In the genomic region with DNA sequence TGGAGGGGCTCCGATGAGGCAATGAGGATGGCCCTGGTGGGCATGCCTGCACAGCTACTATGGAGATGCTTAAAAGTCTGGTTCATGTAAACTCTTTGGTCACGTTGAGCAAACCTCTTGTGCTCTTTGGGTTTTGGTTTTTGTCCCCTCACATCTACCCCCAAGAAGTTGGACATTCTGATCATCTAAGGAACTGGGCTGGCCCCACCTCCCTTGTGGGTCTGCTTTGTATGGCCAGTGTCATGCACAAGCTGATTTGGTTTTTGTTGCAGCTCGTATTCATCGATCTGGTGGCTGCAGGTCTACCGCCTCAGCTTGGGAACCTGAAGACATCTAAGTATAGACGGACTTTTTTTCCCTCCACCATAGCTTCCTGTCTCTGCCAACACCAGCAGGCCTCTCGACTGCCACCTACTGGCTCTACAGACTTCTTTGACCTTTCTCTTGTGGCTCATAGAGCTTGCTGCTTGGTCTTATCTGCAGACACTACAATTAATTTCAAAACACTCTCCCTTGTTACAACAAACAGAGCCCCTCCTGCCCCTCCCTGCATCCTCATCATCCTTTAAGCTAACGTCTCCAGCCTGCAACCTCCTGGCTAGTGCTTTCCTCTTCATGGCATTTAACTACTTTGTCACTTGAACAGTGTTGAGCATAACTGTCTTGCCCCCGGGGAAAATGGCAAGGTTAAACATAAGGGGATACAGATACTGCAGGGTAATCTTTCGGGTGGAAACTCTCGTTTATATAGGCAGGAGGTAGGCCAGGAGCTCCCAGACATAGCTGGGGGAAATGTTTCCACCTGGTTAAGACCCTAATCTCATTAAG, we compare ENCODE assay signal across 8 cellular contexts. TPM values are rescaled to one million over a fixed set of nuclear protein-coding genes. Genes with fewer than 3 reads are reported as not detected.
A peak's percentile ranks its signal among the peaks of the same experiment; 100 is the strongest.
DNase-seq lines count a peak whose midpoint lies in the region; ATAC-seq, FAIRE-seq and TF ChIP-seq lines count a peak whose summit lies in the region.

No MANE protein-coding gene starts in this region.

- ATAC-seq in GM19023 (IDR thresholded peaks at IDR 0.05; ENCODE audit: unreplicated experiment) = peak; percentile 84
- ATAC-seq in HG03175 (IDR thresholded peaks at IDR 0.05; ENCODE audit: unreplicated experiment) = peak; percentile 81
- ATAC-seq in activated B cell treated with CpG ODN at 0.5 μM for 24 hours (ENCODE audit: low read depth) = peak; percentile 98

- CTCF ChIA-PET in activated B cell treated with CpG ODN at 0.5 μM for 24 hours (lab: Charles Lee) = interaction anchor here (0.7 to 4.5 kb wide), 29 partner anchors 9 to 745 kb away, joined by 3 to 71 read pairs (median 4); a partner anchor contains a TSS

- peak overlapping the region; percentile 46 for H3K4me3 Mint-ChIP-seq in activated B cell treated with CpG ODN at 0.5 μM for 24 hours

- POLR2A ChIA-PET in activated B cell treated with CpG ODN at 0.5 μM for 24 hours (lab: Charles Lee) = interaction anchor here (0.8 to 1.0 kb wide), 2 partner anchors 186 to 742 kb away, joined by 3 read pairs; no protein-coding TSS in a partner anchor

- no peak for FAIRE-seq in bronchial epithelial cell (lab: Jason Lieb, UNC)

- intact Hi-C loops in activated B cell treated with CpG ODN at 0.5 μM for 24 hours (cut with micrococcal nuclease) = loop anchor here (1.0 kb wide), 5 partner anchors 97 to 741 kb away; a partner anchor contains a TSS

- H3K4me3 ChIP-seq in bronchial epithelial cell (ENCODE audit: low read depth, low read length) (no peak overlapping the region), kidney epithelial cell (ENCODE audit: low read depth, low read length) (no peak overlapping the region)

- H3K27me3 ChIP-seq in bronchial epithelial cell (ENCODE audit: control insufficient read depth, insufficient read depth, low read length) = no peaks in the 10 kb centered on the region
- H3K27me3 ChIP-seq in kidney epithelial cell (ENCODE audit: control insufficient read depth, insufficient read depth, low read length) = no peaks in the 10 kb centered on the region

- peaks cover 7% of the 10 kb centered on the region for H3K4me1 Mint-ChIP-seq in activated B cell treated with CpG ODN at 0.5 μM for 24 hours

- TF ChIP-seq CTCF in activated B cell treated with CpG ODN at 0.5 μM for 24 hours (IDR thresholded peaks at IDR 0.05) (no peak), bronchial epithelial cell (IDR thresholded peaks at IDR 0.05; ENCODE audit: insufficient read depth, low read length, severe bottlenecking) (peak; percentile 95), kidney epithelial cell (IDR thresholded peaks at IDR 0.05; ENCODE audit: insufficient read depth, low read length, poor library complexity, severe bottlenecking) (peak; percentile 90)

- peaks cover 39% of the 10 kb centered on the region for H3K36me3 Mint-ChIP-seq in activated B cell treated with CpG ODN at 0.5 μM for 24 hours (ENCODE audit: low read depth)

- no peaks in the 10 kb centered on the region for H3K27me3 Mint-ChIP-seq in activated B cell treated with CpG ODN at 0.5 μM for 24 hours

- H3K27ac Mint-ChIP-seq in activated B cell treated with CpG ODN at 0.5 μM for 24 hours = peak overlapping the region; percentile 31

- peaks cover 4% of the 10 kb centered on the region for H3K36me3 ChIP-seq in bronchial epithelial cell (ENCODE audit: control insufficient read depth, insufficient read depth, low read length)
- peaks cover 1% of the 10 kb centered on the region for H3K36me3 ChIP-seq in kidney epithelial cell (ENCODE audit: control insufficient read depth, insufficient read depth, low read length)

- DNase-seq in AG20443 (ENCODE audit: low spot score) (peak; percentile 83), NCI-H2227 treated with DMSO at 0.1 percent for 48 hours (lab: John Stamatoyannopoulos, UW) (peak; percentile 62), activated B cell treated with CpG ODN at 0.5 μM for 24 hours (no peak), bronchial epithelial cell (ENCODE audit: low read depth) (peak; percentile 73), kidney epithelial cell (ENCODE audit: low read depth) (peak; percentile 61)
- peak; percentile 67 for DNase-seq in stimulated activated CD4-positive, alpha-beta T cell treated with anti-CD3 and anti-CD28 coated beads, Interleukin-1b, Interleukin-23, amount 100 ng/mL, for 48 hours

- H3K9me3 Mint-ChIP-seq in activated B cell treated with CpG ODN at 0.5 μM for 24 hours = no peaks in the 10 kb centered on the region

RNA-seq across cellular contexts. Expression of a gene that starts 34.5 kb away (rescaled TPM):
- total RNA-seq in activated B cell treated with CpG ODN at 0.5 μM for 24 hours (18.0 and 21.6 TPM in 2 replicates), bronchial epithelial cell (15.0 and 19.3 TPM in 2 replicates), kidney epithelial cell (19.5 and 19.6 TPM in 2 replicates)

RNA-seq across cellular contexts. Expression of a gene that starts 34.9 kb away (rescaled TPM):
- 31.3 and 36.3 TPM in 2 replicates for total RNA-seq in activated B cell treated with CpG ODN at 0.5 μM for 24 hours
- total RNA-seq in bronchial epithelial cell = 23.6 and 25.0 TPM in 2 replicates
- 25.5 and 30.6 TPM in 2 replicates for total RNA-seq in kidney epithelial cell
